Comparison of ENCODE assay signal across 17 cellular contexts in genomic region chr15:27601239-27601942, GRCh38.
DNase-seq lines count a peak whose midpoint lies in the region; ATAC-seq, FAIRE-seq and TF ChIP-seq lines count a peak whose summit lies in the region.
"Had no signal": no experiment of that assay in that cellular context is flagged by ENCODE, and none has a peak within 500 bp of the region (broad histone marks: within the 10 kb centered on the region; RNA-seq: fewer than 3 reads in every experiment).

No MANE protein-coding gene starts in this region.

- no peaks in the 10 kb centered on the region for H3K27me3 Mint-ChIP-seq in astrocyte (ENCODE audit: low read depth, unreplicated experiment)
- H3K27me3 Mint-ChIP-seq: progenitor cell of endocrine pancreas had no signal

- no peaks in the 10 kb centered on the region for H4K20me1 ChIP-seq in astrocyte (ENCODE audit: insufficient read depth, low read length)

- no peak overlapping the region for H3K18ac ChIP-seq in mesenchymal stem cell (ENCODE audit: low read depth in 1 of 2, low read length in 2 of 2)

- peak; percentile 66 for DNase-seq in DMS79 (lab: John Stamatoyannopoulos, UW)
- peak; percentile 48 for DNase-seq in NCI-H2029 treated with DMSO at 0.1 percent for 48 hours (lab: John Stamatoyannopoulos, UW)
- DNase-seq in astrocyte (ENCODE audit: low read depth), result peak; percentile 22
- peak; percentile 38 for DNase-seq in middle frontal gyrus (ENCODE audit: extremely low spot score, low spot score)
- no peak for DNase-seq in GM19239 (ENCODE audit: insufficient read length, low spot score)
- no peak for DNase-seq in activated CD4-positive, alpha-beta T cell treated with anti-CD3 and anti-CD28 coated beads, Interleukin-2, amount 50 U/mL, for 48 hours
- no peak for DNase-seq in mesenchymal stem cell
- DNase-seq: C1 segment of cervical spinal cord; cortex of kidney; HFFc6; left colon; NCI-H1694 treated with DMSO at 0.1 percent for 48 hours; stimulated activated naive CD8-positive, alpha-beta T cell treated with anti-CD3 and anti-CD28 coated beads, Interleukin-15, Interleukin-2, amounts not matched to agents 100 U/mL and 50 U/mL, for 24 hours had no signal

- H3K9me3 ChIP-seq in astrocyte (ENCODE audit: insufficient read depth, low read depth, low read length), result peaks cover 4% of the 10 kb centered on the region
- H3K9me3 ChIP-seq in mesenchymal stem cell (ENCODE audit: control insufficient read depth, low read length), result peaks cover 14% of the 10 kb centered on the region

- no peaks in the 10 kb centered on the region for H3K79me1 ChIP-seq in mesenchymal stem cell (replicated peaks; ENCODE audit: low read length, poor library complexity, severe bottlenecking)

- no peak overlapping the region for H3K4me2 ChIP-seq in astrocyte (ENCODE audit: low read length)
- no peak overlapping the region for H3K4me2 ChIP-seq in mesenchymal stem cell (ENCODE audit: low read length, poor library complexity, severe bottlenecking)
- H3K4me2 ChIP-seq: KMS-11 had no signal

- H3K27me3 ChIP-seq in astrocyte (ENCODE audit: insufficient read depth, low read length), result no peaks in the 10 kb centered on the region
- no peaks in the 10 kb centered on the region for H3K27me3 ChIP-seq in mesenchymal stem cell (ENCODE audit: control insufficient read depth in 1 of 2, insufficient read depth in 1 of 2, low read length in 2 of 2)

- peaks cover 4% of the 10 kb centered on the region for H3K4me1 Mint-ChIP-seq in astrocyte (ENCODE audit: low read depth, unreplicated experiment)

- H2BK5ac ChIP-seq in mesenchymal stem cell (ENCODE audit: low read depth, low read length, poor library complexity, severe bottlenecking), result no peak overlapping the region

- H3K36me3 ChIP-seq in astrocyte (ENCODE audit: insufficient read depth, low read length), result no peaks in the 10 kb centered on the region
- no peaks in the 10 kb centered on the region for H3K36me3 ChIP-seq in mesenchymal stem cell (ENCODE audit: control insufficient read depth in 1 of 2, insufficient read depth in 2 of 2, low read depth in 1 of 2, low read length in 2 of 2)

- H4K8ac ChIP-seq in mesenchymal stem cell (ENCODE audit: low read length), result no peak overlapping the region

- H2BK15ac ChIP-seq in mesenchymal stem cell (ENCODE audit: low read depth, poor library complexity, severe bottlenecking), result no peak overlapping the region

- H3K4me1 ChIP-seq in astrocyte (ENCODE audit: insufficient read depth, low read length) (no peaks in the 10 kb centered on the region), mesenchymal stem cell (ENCODE audit: control insufficient read depth, insufficient read depth, low read depth, low read length) (no peaks in the 10 kb centered on the region)

- H3K27ac ChIP-seq in astrocyte (ENCODE audit: low read depth, low read length) (no peak overlapping the region), mesenchymal stem cell (ENCODE audit: low read length, poor library complexity, severe bottlenecking) (no peak overlapping the region)
- H3K27ac ChIP-seq: KMS-11 had no signal

- peak overlapping the region; percentile 54 for H3K4me3 Mint-ChIP-seq in astrocyte (ENCODE audit: unreplicated experiment)
- H3K4me3 Mint-ChIP-seq: HFFc6 had no signal

- peak overlapping the region in 1 of 2 experiments; percentile 32 for H3K14ac ChIP-seq in mesenchymal stem cell (ENCODE audit: low read length in 2 of 2)

- 72% methylated on average over 12 of the region's 12 CpGs for WGBS in mesenchymal stem cell

- H3K9ac ChIP-seq in astrocyte (ENCODE audit: low read length) (no peak overlapping the region), mesenchymal stem cell (ENCODE audit: low read length) (no peak overlapping the region)
- H3K9ac ChIP-seq: KMS-11 had no signal

- no peak overlapping the region for H2BK12ac ChIP-seq in mesenchymal stem cell (ENCODE audit: low read length in 2 of 2)

- no peak for ATAC-seq in HG02870 (IDR thresholded peaks at IDR 0.05; ENCODE audit: unreplicated experiment)
- ATAC-seq: left colon; stimulated activated naive CD8-positive, alpha-beta T cell treated with anti-CD3 and anti-CD28 coated beads, Interleukin-15, Interleukin-2, amounts not matched to agents 100 U/mL and 50 U/mL, for 24 hours had no signal

- no peaks in the 10 kb centered on the region for H3K36me3 Mint-ChIP-seq in astrocyte (ENCODE audit: low read depth, unreplicated experiment)

- no peak overlapping the region for H2AK5ac ChIP-seq in mesenchymal stem cell (ENCODE audit: low read length, severe bottlenecking)

- H3K4me3 ChIP-seq in astrocyte (ENCODE audit: insufficient read depth, low read depth, low read length), result no peak overlapping the region
- no peak overlapping the region for H3K4me3 ChIP-seq in mesenchymal stem cell (ENCODE audit: insufficient read depth in 1 of 2, low read depth in 1 of 2, low read length in 2 of 2)

- H3K4ac ChIP-seq in mesenchymal stem cell (ENCODE audit: low read depth in 1 of 2, low read length in 2 of 2), result no peak overlapping the region

- no peak for FAIRE-seq in astrocyte (lab: Jason Lieb, UNC)
- no peak for FAIRE-seq in GM19239 (lab: Jason Lieb, UNC)

- no peak overlapping the region for H2BK120ac ChIP-seq in mesenchymal stem cell (ENCODE audit: low read depth, low read length)

- no peak overlapping the region for H3K27ac Mint-ChIP-seq in astrocyte (ENCODE audit: unreplicated experiment)
- H3K27ac Mint-ChIP-seq: activated T-helper 2 cell treated with anti-CD3 and anti-CD28 coated beads, Interferon-gamma antibody, Interleukin-2, Interleukin-4, amounts not matched to agents 10 μg/mL and 5 μg/mL and 100 μg/mL, durations not matched to agents 14 hours and 24 hours and 36 hours; HFFc6 had no signal

- TF ChIP-seq CTCF in astrocyte (IDR thresholded peaks at IDR 0.05; ENCODE audit: insufficient read depth, low read depth, low read length), result no peak

- H2AFZ ChIP-seq in astrocyte (ENCODE audit: low read depth, low read length) (no peak overlapping the region), mesenchymal stem cell (ENCODE audit: low read depth, low read length) (no peak overlapping the region)

- no peak overlapping the region for H3K23ac ChIP-seq in mesenchymal stem cell (ENCODE audit: low read length in 2 of 2)

- no peaks in the 10 kb centered on the region for H3K79me2 ChIP-seq in astrocyte (ENCODE audit: insufficient read depth, low read length)

- H3K9me3 Mint-ChIP-seq in astrocyte (ENCODE audit: unreplicated experiment), result peaks cover 9% of the 10 kb centered on the region

- H4K91ac ChIP-seq in mesenchymal stem cell (ENCODE audit: low read length), result no peak overlapping the region

Comparison
In these comparisons a context has a peak if more than half of its experiments do, and no peak if none do; other contexts are left out.
1. DNase-seq: peak in DMS79 (single experiment), NCI-H2029 treated with DMSO at 0.1 percent for 48 hours (single experiment), astrocyte (single experiment) and middle frontal gyrus (single experiment); none in GM19239 (single experiment), activated CD4-positive, alpha-beta T cell treated with anti-CD3 and anti-CD28 coated beads, Interleukin-2, amount 50 U/mL, for 48 hours (0 of 2) and mesenchymal stem cell (single experiment).